ENCODE assay signal across 15 cellular contexts in genomic region chr2:105777506-105778343, GRCh38. TPM values are rescaled to one million over a fixed set of nuclear protein-coding genes. Genes with fewer than 3 reads are reported as not detected.
DNase-seq lines count a peak whose midpoint lies in the region; ATAC-seq and TF ChIP-seq lines count a peak whose summit lies in the region.
"Had no signal": no experiment of that assay in that cellular context is flagged by ENCODE, and none has a peak within 500 bp of the region (broad histone marks: within the 10 kb centered on the region; RNA-seq: fewer than 3 reads in every experiment).

No MANE protein-coding gene starts in this region.

- POLR2A ChIA-PET in activated CD4-positive, alpha-beta T cell treated with anti-CD3 and anti-CD28 coated beads, Interleukin-2, amount 10 ng/mL, durations not matched to agents 7 days and 5 days (lab: Charles Lee) = interaction anchor here (0.5 to 1.1 kb wide), 3 partner anchors 32 to 219 kb away, joined by 3 to 4 read pairs (median 4); no protein-coding TSS in a partner anchor

- CTCF ChIA-PET in activated CD4-positive, alpha-beta T cell treated with anti-CD3 and anti-CD28 coated beads, Interleukin-2, amount 10 ng/mL, durations not matched to agents 7 days and 5 days (lab: Charles Lee) = interaction anchor here (0.7 to 1.8 kb wide), 8 partner anchors 9 to 59 kb away, joined by 3 to 12 read pairs (median 4); no protein-coding TSS in a partner anchor

- TF ChIP-seq CTCF in KMS-11 (conservative IDR thresholded peaks at IDR 0.05; ENCODE audit: low read depth, low read length) = no peak
- no peak for TF ChIP-seq CTCF in esophagus muscularis mucosa (IDR thresholded peaks at IDR 0.05)

- intact Hi-C loops in sciatic nerve (cut with DNase I) = no loop called here
- intact Hi-C loops in esophagus muscularis mucosa (cut with DNase I) = no loop called here

- no peak for TF ChIP-seq POLR2A in esophagus muscularis mucosa (IDR thresholded peaks at IDR 0.05; ENCODE audit: low read depth)

- H2AFZ ChIP-seq in KMS-11 (ENCODE audit: low read depth) = no peak overlapping the region

- no peaks in the 10 kb centered on the region for H4K20me1 ChIP-seq in KMS-11 (ENCODE audit: insufficient read depth)

- ATAC-seq in activated naive CD8-positive, alpha-beta T cell treated with anti-CD3 and anti-CD28 coated beads, Interleukin-2, amount 50 U/mL, for 24 hours = no peak
- ATAC-seq in sciatic nerve = no peak
- ATAC-seq: lower lobe of right lung, Panc1 had no signal

- H3K36me3 ChIP-seq in KMS-11 (ENCODE audit: insufficient read depth) = no peaks in the 10 kb centered on the region
- peaks cover 0 to 3% (median 0%) of the 10 kb centered on the region in 3 donors for H3K36me3 ChIP-seq in skeletal muscle tissue (ENCODE audit: control insufficient read depth in 3 of 3, insufficient read depth in 3 of 3, low read length in 3 of 3)
- peaks cover 0 to 3% (median 0%) of the 10 kb centered on the region in 4 donors for H3K36me3 ChIP-seq in esophagus muscularis mucosa
- H3K36me3 ChIP-seq: lower lobe of right lung had no signal

- H3K9ac ChIP-seq in KMS-11 (peak overlapping the region; percentile 68; the same call in 1 of the 2 replicates), skeletal muscle tissue (ENCODE audit: low read depth in 1 of 3, low read length in 3 of 3) (peak overlapping the region in 2 of 3 donors; percentile 35 to 40)

- no peaks in the 10 kb centered on the region for H3K9me3 Mint-ChIP-seq in activated CD4-positive, alpha-beta T cell treated with anti-CD3 and anti-CD28 coated beads, Interleukin-2, amount 10 ng/mL, durations not matched to agents 7 days and 5 days
- H3K9me3 Mint-ChIP-seq in activated naive CD8-positive, alpha-beta T cell treated with anti-CD3 and anti-CD28 coated beads, Interleukin-2, amount 50 U/mL, for 24 hours = no peaks in the 10 kb centered on the region

- H3K4me2 ChIP-seq in KMS-11 = peak overlapping the region; percentile 97
- H3K4me2 ChIP-seq: smooth muscle cell had no signal

- no peak for TF ChIP-seq EP300 in esophagus muscularis mucosa (IDR thresholded peaks at IDR 0.05)

- H3K4me1 Mint-ChIP-seq in activated CD4-positive, alpha-beta T cell treated with anti-CD3 and anti-CD28 coated beads, Interleukin-2, amount 10 ng/mL, durations not matched to agents 7 days and 5 days = peaks cover 94% of the 10 kb centered on the region
- H3K4me1 Mint-ChIP-seq in activated naive CD8-positive, alpha-beta T cell treated with anti-CD3 and anti-CD28 coated beads, Interleukin-2, amount 50 U/mL, for 24 hours = peaks cover 98% of the 10 kb centered on the region

- WGBS in esophagus muscularis mucosa = 89% methylated on average over 11 of the region's 11 CpGs

- peaks cover 59% of the 10 kb centered on the region for H3K36me3 Mint-ChIP-seq in activated CD4-positive, alpha-beta T cell treated with anti-CD3 and anti-CD28 coated beads, Interleukin-2, amount 10 ng/mL, durations not matched to agents 7 days and 5 days (ENCODE audit: low read depth)
- peaks cover 31% of the 10 kb centered on the region for H3K36me3 Mint-ChIP-seq in activated naive CD8-positive, alpha-beta T cell treated with anti-CD3 and anti-CD28 coated beads, Interleukin-2, amount 50 U/mL, for 24 hours (ENCODE audit: low read depth)

- H3K27ac ChIP-seq in KMS-11 (peak overlapping the region; percentile 97), skeletal muscle tissue (ENCODE audit: low read depth, low read length) (peak overlapping the region; percentile 21), esophagus muscularis mucosa (replicated peaks in 1 of 4) (no peak overlapping the region)
- H3K27ac ChIP-seq: testis had no signal

- H3K27ac Mint-ChIP-seq in activated CD4-positive, alpha-beta T cell treated with anti-CD3 and anti-CD28 coated beads, Interleukin-2, amount 10 ng/mL, durations not matched to agents 7 days and 5 days = peak overlapping the region; percentile 83
- H3K27ac Mint-ChIP-seq in activated naive CD8-positive, alpha-beta T cell treated with anti-CD3 and anti-CD28 coated beads, Interleukin-2, amount 50 U/mL, for 24 hours = peak overlapping the region; percentile 92

- peak; percentile 28 for DNase-seq in activated CD4-positive, alpha-beta T cell treated with anti-CD3 and anti-CD28 coated beads, Interleukin-2, amount 10 ng/mL, durations not matched to agents 7 days and 5 days
- no peak for DNase-seq in activated CD4-positive, alpha-beta T cell treated with anti-CD3 and anti-CD28 coated beads for 4 hours
- DNase-seq in activated naive CD8-positive, alpha-beta T cell treated with anti-CD3 and anti-CD28 coated beads, Interleukin-2, amount 50 U/mL, for 24 hours = no peak
- DNase-seq in sciatic nerve (ENCODE audit: low spot score) (no peak), esophagus muscularis mucosa (ENCODE audit: extremely low spot score) (no peak), iPS-NIHi7 (ENCODE audit: extremely low spot score) (no peak)
- DNase-seq: ACHN, hypothalamus, KG1, lower lobe of right lung, testis had no signal

- no peaks in the 10 kb centered on the region for H3K27me3 Mint-ChIP-seq in activated CD4-positive, alpha-beta T cell treated with anti-CD3 and anti-CD28 coated beads, Interleukin-2, amount 10 ng/mL, durations not matched to agents 7 days and 5 days
- H3K27me3 Mint-ChIP-seq in activated naive CD8-positive, alpha-beta T cell treated with anti-CD3 and anti-CD28 coated beads, Interleukin-2, amount 50 U/mL, for 24 hours = no peaks in the 10 kb centered on the region

- peaks cover 58% of the 10 kb centered on the region for H3K4me1 ChIP-seq in KMS-11 (ENCODE audit: low read depth, poor library complexity, severe bottlenecking)
- peaks cover 46 to 66% (median 55%) of the 10 kb centered on the region in 3 donors for H3K4me1 ChIP-seq in skeletal muscle tissue (ENCODE audit: control insufficient read depth in 3 of 3, insufficient read depth in 3 of 3, low read length in 3 of 3)
- peaks cover 49 to 88% (median 80%) of the 10 kb centered on the region in 4 donors for H3K4me1 ChIP-seq in esophagus muscularis mucosa

- peaks cover 63% of the 10 kb centered on the region for H3K79me2 ChIP-seq in KMS-11 (ENCODE audit: insufficient read depth, low read depth)

- H3K9me3 ChIP-seq in skeletal muscle tissue (ENCODE audit: control insufficient read depth in 3 of 3, low read length in 3 of 3) (no peaks in the 10 kb centered on the region), esophagus muscularis mucosa (no peaks in the 10 kb centered on the region)
- H3K9me3 ChIP-seq: lower lobe of right lung, testis had no signal

- peak overlapping the region; percentile 58 for H3K4me3 Mint-ChIP-seq in activated CD4-positive, alpha-beta T cell treated with anti-CD3 and anti-CD28 coated beads, Interleukin-2, amount 10 ng/mL, durations not matched to agents 7 days and 5 days
- H3K4me3 Mint-ChIP-seq in activated naive CD8-positive, alpha-beta T cell treated with anti-CD3 and anti-CD28 coated beads, Interleukin-2, amount 50 U/mL, for 24 hours = peak overlapping the region; percentile 72

- no peak overlapping the region for H3K4me3 ChIP-seq in KMS-11 (IDR thresholded peaks at IDR 0.05; ENCODE audit: insufficient read depth, low read depth, low read length)
- H3K4me3 ChIP-seq in skeletal muscle tissue (ENCODE audit: low read length in 3 of 3) = no peak overlapping the region
- H3K4me3 ChIP-seq in esophagus muscularis mucosa = no peak overlapping the region
- H3K4me3 ChIP-seq: lower lobe of right lung, smooth muscle cell, testis had no signal

- H3K27me3 ChIP-seq in KMS-11 (ENCODE audit: insufficient read depth, low read depth) (no peaks in the 10 kb centered on the region), skeletal muscle tissue (ENCODE audit: control insufficient read depth in 3 of 3, insufficient read depth in 3 of 3, low read length in 3 of 3) (no peaks in the 10 kb centered on the region), esophagus muscularis mucosa (no peaks in the 10 kb centered on the region)
- H3K27me3 ChIP-seq: testis had no signal

RNA-seq across cellular contexts. Expression of gene NCK2, which starts 33.0 kb away (rescaled TPM):
- 10 to 100 TPM; 73.3 to 84.1 TPM for total RNA-seq in activated CD4-positive, alpha-beta T cell treated with anti-CD3 and anti-CD28 coated beads, Interleukin-2, amount 10 ng/mL, durations not matched to agents 7 days and 5 days
- 42.3 TPM for total RNA-seq in skeletal muscle tissue
- total RNA-seq in sciatic nerve = 31.0 TPM
- total RNA-seq in esophagus muscularis mucosa = 100 to 1,000 TPM in 2 of 4 donors, 10 to 100 TPM in 2; 59.8 to 130 (median 96.2) TPM

Comparison
In these comparisons a context has a peak if more than half of its experiments do, and no peak if none do; other contexts are left out.
1. H3K27ac ChIP-seq: peak in KMS-11 (single experiment) and skeletal muscle tissue (single experiment); none in esophagus muscularis mucosa (0 of 4).